11 cellular contexts compared by ENCODE assay signal in genomic region chr4:152359208-152360044, GRCh38.
DNase-seq lines count a peak whose midpoint lies in the region; ATAC-seq and TF ChIP-seq lines count a peak whose summit lies in the region.
"Had no signal": no experiment of that assay in that cellular context is flagged by ENCODE, and none has a peak within 500 bp of the region (broad histone marks: within the 10 kb centered on the region; RNA-seq: fewer than 3 reads in every experiment).

No MANE protein-coding gene starts in this region.

- H2BK12ac ChIP-seq in neuronal stem cell (ENCODE audit: low read length) = no peak overlapping the region

- H3K9ac ChIP-seq in neuronal stem cell (ENCODE audit: low read depth, low read length, poor library complexity) = no peak overlapping the region
- H3K9ac ChIP-seq: BLaER1 treated with 17β-estradiol and CSF1 and Interleukin-3, amounts not matched to agents 10 nM and 100 nM had no signal

- no peak overlapping the region for H2AFZ ChIP-seq in neuronal stem cell (ENCODE audit: low read length)

- H3K9me3 Mint-ChIP-seq in WTC11 = no peaks in the 10 kb centered on the region
- H3K9me3 Mint-ChIP-seq in mesothelial cell of epicardium = no peaks in the 10 kb centered on the region

- H3K18ac ChIP-seq in neuronal stem cell (ENCODE audit: low read length) = no peak overlapping the region

- H3K27me3 ChIP-seq in neuronal stem cell (ENCODE audit: control insufficient read depth in 3 of 3, insufficient read depth in 3 of 3, low read depth in 1 of 3, low read length in 3 of 3) = no peaks in the 10 kb centered on the region
- H3K27me3 ChIP-seq: BLaER1 treated with 17β-estradiol and CSF1 and Interleukin-3, amounts not matched to agents 10 nM and 100 nM; Peyer's patch had no signal

- H3K27ac ChIP-seq in neuronal stem cell (replicated peaks; ENCODE audit: low read length) = no peak overlapping the region
- H3K27ac ChIP-seq: Peyer's patch had no signal

- no peak overlapping the region for H3K4me2 ChIP-seq in neuronal stem cell (ENCODE audit: insufficient read depth, low read length, poor library complexity, severe bottlenecking)

- H3K36me3 Mint-ChIP-seq in WTC11 (no peaks in the 10 kb centered on the region), mesothelial cell of epicardium (no peaks in the 10 kb centered on the region)

- H3K27me3 Mint-ChIP-seq in WTC11 (ENCODE audit: low read depth) (no peaks in the 10 kb centered on the region), mesothelial cell of epicardium (ENCODE audit: low read depth) (no peaks in the 10 kb centered on the region)

- no peak overlapping the region for H4K8ac ChIP-seq in neuronal stem cell (ENCODE audit: low read depth, low read length)

- H2BK15ac ChIP-seq in neuronal stem cell (ENCODE audit: low read length) = no peak overlapping the region

- no peaks in the 10 kb centered on the region for H3K9me3 ChIP-seq in neuronal stem cell (replicated peaks in 1 of 2; ENCODE audit: control insufficient read depth in 2 of 2, insufficient read depth in 1 of 2, low read depth in 1 of 2, low read length in 2 of 2)
- H3K9me3 ChIP-seq: Peyer's patch had no signal

- H3K27ac Mint-ChIP-seq in WTC11 = no peak overlapping the region
- no peak overlapping the region for H3K27ac Mint-ChIP-seq in mesothelial cell of epicardium

- ATAC-seq in GM21528 (IDR thresholded peaks at IDR 0.05; ENCODE audit: low FRiP score, unreplicated experiment) (peak; percentile 53), HG03280 (IDR thresholded peaks at IDR 0.05; ENCODE audit: unreplicated experiment) (peak; percentile 63), WTC11 (no peak), HG03097 (IDR thresholded peaks at IDR 0.05; ENCODE audit: low FRiP score, unreplicated experiment) (no peak)

- no peak overlapping the region for H2BK120ac ChIP-seq in neuronal stem cell (ENCODE audit: low read depth, low read length)

- H3K4me1 Mint-ChIP-seq in WTC11 (peaks cover 2% of the 10 kb centered on the region; the same call in 1 of the 2 replicates), mesothelial cell of epicardium (peaks cover 15% of the 10 kb centered on the region)

- no CpG with 5 or more reads among the region's 9 CpGs for WGBS in neuronal stem cell (ENCODE audit: extremely low coverage in 2 of 2, insufficient read length in 2 of 2, insufficient replicate concordance in 1 of 2), 2 donors

- H3K4me3 Mint-ChIP-seq in WTC11 (no peak overlapping the region), mesothelial cell of epicardium (no peak overlapping the region)

- no peak overlapping the region for H3K4me3 ChIP-seq in GM12865 (ENCODE audit: low read depth, low read length)
- no peak overlapping the region for H3K4me3 ChIP-seq in neuronal stem cell (ENCODE audit: low read length in 2 of 2)
- H3K4me3 ChIP-seq: BLaER1 treated with 17β-estradiol and CSF1 and Interleukin-3, amounts not matched to agents 10 nM and 100 nM; Peyer's patch had no signal

- POLR2A ChIA-PET in WTC11 (lab: Charles Lee) = interaction anchor here (0.6 kb wide), 2 partner anchors 604 to 1778 kb away, joined by 4 to 7 read pairs; no protein-coding TSS in a partner anchor

- DNase-seq in GM12865 (ENCODE audit: low read depth) (peak; percentile 41), WTC11 (ENCODE audit: low spot score) (no peak), mesothelial cell of epicardium (ENCODE audit: low spot score in 2 of 2, unreplicated experiment in 2 of 2) (no peak), NCI-H345 (lab: John Stamatoyannopoulos, UW) (no peak), neuronal stem cell (ENCODE audit: low spot score) (no peak)
- DNase-seq: NCI-H1436, Peyer's patch had no signal

- no peak overlapping the region for H2BK5ac ChIP-seq in neuronal stem cell (ENCODE audit: low read length)

- CTCF ChIA-PET in WTC11 (lab: Charles Lee) = no interaction called here

- no peak overlapping the region for H2AK5ac ChIP-seq in neuronal stem cell (ENCODE audit: low read depth, low read length)

- TF ChIP-seq CTCF in GM12865 (IDR thresholded peaks at IDR 0.05; ENCODE audit: insufficient read depth, low read depth, low read length, missing control alignments) = no peak
- TF ChIP-seq CTCF in WTC11 (IDR thresholded peaks at IDR 0.05) = no peak
- TF ChIP-seq CTCF in mesothelial cell of epicardium (IDR thresholded peaks at IDR 0.05; ENCODE audit: unreplicated experiment) = no peak

- H3K14ac ChIP-seq in neuronal stem cell (ENCODE audit: low read length) = no peak overlapping the region

- H3K23ac ChIP-seq in neuronal stem cell (ENCODE audit: low read depth, low read length, poor library complexity) = no peak overlapping the region

- H3K79me1 ChIP-seq in neuronal stem cell (ENCODE audit: low read depth, low read length) = no peaks in the 10 kb centered on the region

- no peak overlapping the region for H4K91ac ChIP-seq in neuronal stem cell (ENCODE audit: low read depth, low read length, poor library complexity)

- no peaks in the 10 kb centered on the region for H3K36me3 ChIP-seq in neuronal stem cell (replicated peaks in 1 of 2; ENCODE audit: control insufficient read depth in 2 of 2, insufficient read depth in 2 of 2, low read length in 2 of 2)
- H3K36me3 ChIP-seq: Peyer's patch had no signal

- no peak overlapping the region for H3K4ac ChIP-seq in neuronal stem cell (ENCODE audit: low read length)

- H3K4me1 ChIP-seq in neuronal stem cell (ENCODE audit: control insufficient read depth in 2 of 2, insufficient read depth in 1 of 2, low read depth in 1 of 2, low read length in 2 of 2) = no peaks in the 10 kb centered on the region
- H3K4me1 ChIP-seq: Peyer's patch had no signal

TF ChIP-seq in WTC11, 78 proteins besides CTCF, POLR2A, EP300 and RAD21:
- TF ChIP-seq, protein P1, sequence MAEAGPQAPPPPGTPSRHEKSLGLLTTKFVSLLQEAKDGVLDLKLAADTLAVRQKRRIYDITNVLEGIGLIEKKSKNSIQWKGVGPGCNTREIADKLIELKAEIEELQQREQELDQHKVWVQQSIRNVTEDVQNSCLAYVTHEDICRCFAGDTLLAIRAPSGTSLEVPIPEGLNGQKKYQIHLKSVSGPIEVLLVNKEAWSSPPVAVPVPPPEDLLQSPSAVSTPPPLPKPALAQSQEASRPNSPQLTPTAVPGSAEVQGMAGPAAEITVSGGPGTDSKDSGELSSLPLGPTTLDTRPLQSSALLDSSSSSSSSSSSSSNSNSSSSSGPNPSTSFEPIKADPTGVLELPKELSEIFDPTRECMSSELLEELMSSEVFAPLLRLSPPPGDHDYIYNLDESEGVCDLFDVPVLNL (CRISPR knock-in tag; IDR thresholded peaks at IDR 0.05; ENCODE audit: borderline replicate concordance, low read depth) = no peak
- 0 out of 2 replicates have a peak, but pooled peaks have one; percentile 59 for TF ChIP-seq ZNF121 (CRISPR knock-in tag; IDR thresholded peaks at IDR 0.05)
TF ChIP-seq in WTC11: peak in this region for 1.

Comparison
In these comparisons a context has a peak if more than half of its experiments do, and no peak if none do; other contexts are left out.
1. ATAC-seq: peak in GM21528 (single experiment) and HG03280 (single experiment); none in WTC11 (single experiment) and HG03097 (single experiment).